In genomic region chr9:87260171-87260570, GRCh38 we compare ENCODE assay signal across 21 cellular contexts.
"Had no signal": no experiment of that assay in that cellular context is flagged by ENCODE, and none has a peak within 500 bp of the region (broad histone marks: within the 10 kb centered on the region; RNA-seq: fewer than 3 reads in every experiment).

No MANE protein-coding gene starts in this region.

- H3K9me3 Mint-ChIP-seq: activated CD4-positive, alpha-beta T cell treated with anti-CD3 and anti-CD28 coated beads, Interleukin-2, amount 10 ng/mL, durations not matched to agents 7 days and 5 days; activated naive CD4-positive, alpha-beta T cell treated with anti-CD3 and anti-CD28 coated beads for 36 hours; activated T-cell treated with anti-CD3 and anti-CD28 coated beads, Interleukin-2, amount 50 U/mL, for 24 hours; stimulated activated effector memory CD8-positive, alpha-beta T cell treated with anti-CD3 and anti-CD28 coated beads, Interleukin-12 subunit alpha, Interleukin-12 subunit beta, amount 100 ng/mL, for 72 hours had no signal

- H3K9me3 ChIP-seq: ascending aorta, esophagus squamous epithelium, right atrium auricular region, stomach, testis, upper lobe of right lung had no signal

- DNase-seq: activated CD4-positive, alpha-beta T cell treated with anti-CD3 and anti-CD28 coated beads, Interleukin-2, amount 10 ng/mL, durations not matched to agents 7 days and 5 days; activated CD8-positive, alpha-beta T cell treated with anti-CD3 and anti-CD28 coated beads, Interleukin-2, amount 10 ng/mL, durations not matched to agents 7 days and 5 days; activated naive CD4-positive, alpha-beta T cell treated with anti-CD3 and anti-CD28 coated beads for 36 hours; activated T-cell treated with anti-CD3 and anti-CD28 coated beads, Interleukin-2, amount 50 U/mL, for 24 hours; dermis blood vessel endothelial cell; effector memory CD4-positive, alpha-beta T cell; esophagus squamous epithelium; hypothalamus; posterior cingulate gyrus; SHP77 treated with DMSO at 0.1 percent for 48 hours; stimulated activated CD4-positive, alpha-beta T cell treated with anti-CD3 and anti-CD28 coated beads, Interleukin-4, amount 100 ng/mL, for 24 hours; stomach; T-helper 1 cell; T1000; testis; upper lobe of right lung had no signal

- H3K4me1 ChIP-seq: stomach, upper lobe of right lung had no signal

- H3K27ac Mint-ChIP-seq: activated CD4-positive, alpha-beta T cell treated with anti-CD3 and anti-CD28 coated beads, Interleukin-2, amount 10 ng/mL, durations not matched to agents 7 days and 5 days; activated CD8-positive, alpha-beta T cell treated with anti-CD3 and anti-CD28 coated beads, Interleukin-2, amount 10 ng/mL, durations not matched to agents 7 days and 5 days; activated naive CD4-positive, alpha-beta T cell treated with anti-CD3 and anti-CD28 coated beads for 36 hours; activated T-cell treated with anti-CD3 and anti-CD28 coated beads, Interleukin-2, amount 50 U/mL, for 24 hours; stimulated activated effector memory CD8-positive, alpha-beta T cell treated with anti-CD3 and anti-CD28 coated beads, Interleukin-12 subunit alpha, Interleukin-12 subunit beta, amount 100 ng/mL, for 72 hours had no signal

- H3K4me3 ChIP-seq: ascending aorta, esophagus squamous epithelium, lung, right atrium auricular region, smooth muscle cell, stomach, testis, upper lobe of right lung had no signal

- H3K27ac ChIP-seq: ascending aorta, esophagus squamous epithelium, right atrium auricular region, stomach, testis, upper lobe of right lung had no signal

- H3K4me1 Mint-ChIP-seq: activated CD4-positive, alpha-beta T cell treated with anti-CD3 and anti-CD28 coated beads, Interleukin-2, amount 10 ng/mL, durations not matched to agents 7 days and 5 days had no signal

- H3K27me3 ChIP-seq: ascending aorta, esophagus squamous epithelium, right atrium auricular region, stomach, testis, upper lobe of right lung had no signal

- H3K36me3 Mint-ChIP-seq: stimulated activated effector memory CD8-positive, alpha-beta T cell treated with anti-CD3 and anti-CD28 coated beads, Interleukin-12 subunit alpha, Interleukin-12 subunit beta, amount 100 ng/mL, for 72 hours had no signal

- H3K36me3 ChIP-seq: ascending aorta, esophagus squamous epithelium, right atrium auricular region, stomach, upper lobe of right lung had no signal

- ATAC-seq: activated CD8-positive, alpha-beta T cell treated with anti-CD3 and anti-CD28 coated beads, Interleukin-2, amount 10 ng/mL, durations not matched to agents 7 days and 5 days; upper lobe of right lung had no signal

- H3K4me3 Mint-ChIP-seq: activated CD4-positive, alpha-beta T cell treated with anti-CD3 and anti-CD28 coated beads, Interleukin-2, amount 10 ng/mL, durations not matched to agents 7 days and 5 days; activated CD8-positive, alpha-beta T cell treated with anti-CD3 and anti-CD28 coated beads, Interleukin-2, amount 10 ng/mL, durations not matched to agents 7 days and 5 days; activated naive CD4-positive, alpha-beta T cell treated with anti-CD3 and anti-CD28 coated beads for 36 hours; activated T-cell treated with anti-CD3 and anti-CD28 coated beads, Interleukin-2, amount 50 U/mL, for 24 hours; stimulated activated effector memory CD8-positive, alpha-beta T cell treated with anti-CD3 and anti-CD28 coated beads, Interleukin-12 subunit alpha, Interleukin-12 subunit beta, amount 100 ng/mL, for 72 hours had no signal

- H3K27me3 Mint-ChIP-seq: activated CD4-positive, alpha-beta T cell treated with anti-CD3 and anti-CD28 coated beads, Interleukin-2, amount 10 ng/mL, durations not matched to agents 7 days and 5 days had no signal
